ENCODE assay signal across 1 cellular context in the genomic region with DNA sequence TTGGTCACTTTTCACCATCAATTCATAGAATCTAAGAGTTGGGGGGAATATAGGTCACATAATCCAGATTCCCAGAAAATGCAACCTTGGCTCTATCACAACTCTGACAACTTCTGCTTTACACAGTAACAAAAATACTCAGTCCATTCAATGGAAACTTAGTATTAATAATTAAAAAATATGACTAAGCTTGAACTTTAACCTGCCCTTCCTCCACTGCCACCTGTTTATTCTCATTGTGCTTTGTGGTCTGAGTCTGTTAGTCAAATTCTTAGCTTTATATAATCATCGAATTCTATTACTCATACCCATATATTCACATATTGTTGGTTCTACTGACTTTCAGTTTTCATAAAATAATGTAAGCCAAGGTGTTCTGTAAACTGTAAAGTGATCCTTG.
TF ChIP-seq lines count a peak whose summit lies in the region.

No MANE protein-coding gene starts in this region.

TF ChIP-seq in GM23338, 12 proteins besides CTCF, POLR2A, EP300 and RAD21 (continued from another document):
- TF ChIP-seq, protein P1, sequence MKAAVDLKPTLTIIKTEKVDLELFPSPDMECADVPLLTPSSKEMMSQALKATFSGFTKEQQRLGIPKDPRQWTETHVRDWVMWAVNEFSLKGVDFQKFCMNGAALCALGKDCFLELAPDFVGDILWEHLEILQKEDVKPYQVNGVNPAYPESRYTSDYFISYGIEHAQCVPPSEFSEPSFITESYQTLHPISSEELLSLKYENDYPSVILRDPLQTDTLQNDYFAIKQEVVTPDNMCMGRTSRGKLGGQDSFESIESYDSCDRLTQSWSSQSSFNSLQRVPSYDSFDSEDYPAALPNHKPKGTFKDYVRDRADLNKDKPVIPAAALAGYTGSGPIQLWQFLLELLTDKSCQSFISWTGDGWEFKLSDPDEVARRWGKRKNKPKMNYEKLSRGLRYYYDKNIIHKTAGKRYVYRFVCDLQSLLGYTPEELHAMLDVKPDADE (IDR thresholded peaks at IDR 0.05) = no peak
- no peak for TF ChIP-seq EZH2 (IDR thresholded peaks at IDR 0.05; ENCODE audit: low read depth, unreplicated experiment)
- TF ChIP-seq EZH2phosphoT487 (IDR thresholded peaks at IDR 0.05; ENCODE audit: unreplicated experiment) = no peak
- no peak for TF ChIP-seq POLR2AphosphoS5 (IDR thresholded peaks at IDR 0.05; ENCODE audit: low read depth)
- TF ChIP-seq ZNF114 (CRISPR knock-in tag; IDR thresholded peaks at IDR 0.05) = no peak
- no peak for TF ChIP-seq STAT1 (IDR thresholded peaks at IDR 0.05; ENCODE audit: unreplicated experiment)
- TF ChIP-seq, protein P2, sequence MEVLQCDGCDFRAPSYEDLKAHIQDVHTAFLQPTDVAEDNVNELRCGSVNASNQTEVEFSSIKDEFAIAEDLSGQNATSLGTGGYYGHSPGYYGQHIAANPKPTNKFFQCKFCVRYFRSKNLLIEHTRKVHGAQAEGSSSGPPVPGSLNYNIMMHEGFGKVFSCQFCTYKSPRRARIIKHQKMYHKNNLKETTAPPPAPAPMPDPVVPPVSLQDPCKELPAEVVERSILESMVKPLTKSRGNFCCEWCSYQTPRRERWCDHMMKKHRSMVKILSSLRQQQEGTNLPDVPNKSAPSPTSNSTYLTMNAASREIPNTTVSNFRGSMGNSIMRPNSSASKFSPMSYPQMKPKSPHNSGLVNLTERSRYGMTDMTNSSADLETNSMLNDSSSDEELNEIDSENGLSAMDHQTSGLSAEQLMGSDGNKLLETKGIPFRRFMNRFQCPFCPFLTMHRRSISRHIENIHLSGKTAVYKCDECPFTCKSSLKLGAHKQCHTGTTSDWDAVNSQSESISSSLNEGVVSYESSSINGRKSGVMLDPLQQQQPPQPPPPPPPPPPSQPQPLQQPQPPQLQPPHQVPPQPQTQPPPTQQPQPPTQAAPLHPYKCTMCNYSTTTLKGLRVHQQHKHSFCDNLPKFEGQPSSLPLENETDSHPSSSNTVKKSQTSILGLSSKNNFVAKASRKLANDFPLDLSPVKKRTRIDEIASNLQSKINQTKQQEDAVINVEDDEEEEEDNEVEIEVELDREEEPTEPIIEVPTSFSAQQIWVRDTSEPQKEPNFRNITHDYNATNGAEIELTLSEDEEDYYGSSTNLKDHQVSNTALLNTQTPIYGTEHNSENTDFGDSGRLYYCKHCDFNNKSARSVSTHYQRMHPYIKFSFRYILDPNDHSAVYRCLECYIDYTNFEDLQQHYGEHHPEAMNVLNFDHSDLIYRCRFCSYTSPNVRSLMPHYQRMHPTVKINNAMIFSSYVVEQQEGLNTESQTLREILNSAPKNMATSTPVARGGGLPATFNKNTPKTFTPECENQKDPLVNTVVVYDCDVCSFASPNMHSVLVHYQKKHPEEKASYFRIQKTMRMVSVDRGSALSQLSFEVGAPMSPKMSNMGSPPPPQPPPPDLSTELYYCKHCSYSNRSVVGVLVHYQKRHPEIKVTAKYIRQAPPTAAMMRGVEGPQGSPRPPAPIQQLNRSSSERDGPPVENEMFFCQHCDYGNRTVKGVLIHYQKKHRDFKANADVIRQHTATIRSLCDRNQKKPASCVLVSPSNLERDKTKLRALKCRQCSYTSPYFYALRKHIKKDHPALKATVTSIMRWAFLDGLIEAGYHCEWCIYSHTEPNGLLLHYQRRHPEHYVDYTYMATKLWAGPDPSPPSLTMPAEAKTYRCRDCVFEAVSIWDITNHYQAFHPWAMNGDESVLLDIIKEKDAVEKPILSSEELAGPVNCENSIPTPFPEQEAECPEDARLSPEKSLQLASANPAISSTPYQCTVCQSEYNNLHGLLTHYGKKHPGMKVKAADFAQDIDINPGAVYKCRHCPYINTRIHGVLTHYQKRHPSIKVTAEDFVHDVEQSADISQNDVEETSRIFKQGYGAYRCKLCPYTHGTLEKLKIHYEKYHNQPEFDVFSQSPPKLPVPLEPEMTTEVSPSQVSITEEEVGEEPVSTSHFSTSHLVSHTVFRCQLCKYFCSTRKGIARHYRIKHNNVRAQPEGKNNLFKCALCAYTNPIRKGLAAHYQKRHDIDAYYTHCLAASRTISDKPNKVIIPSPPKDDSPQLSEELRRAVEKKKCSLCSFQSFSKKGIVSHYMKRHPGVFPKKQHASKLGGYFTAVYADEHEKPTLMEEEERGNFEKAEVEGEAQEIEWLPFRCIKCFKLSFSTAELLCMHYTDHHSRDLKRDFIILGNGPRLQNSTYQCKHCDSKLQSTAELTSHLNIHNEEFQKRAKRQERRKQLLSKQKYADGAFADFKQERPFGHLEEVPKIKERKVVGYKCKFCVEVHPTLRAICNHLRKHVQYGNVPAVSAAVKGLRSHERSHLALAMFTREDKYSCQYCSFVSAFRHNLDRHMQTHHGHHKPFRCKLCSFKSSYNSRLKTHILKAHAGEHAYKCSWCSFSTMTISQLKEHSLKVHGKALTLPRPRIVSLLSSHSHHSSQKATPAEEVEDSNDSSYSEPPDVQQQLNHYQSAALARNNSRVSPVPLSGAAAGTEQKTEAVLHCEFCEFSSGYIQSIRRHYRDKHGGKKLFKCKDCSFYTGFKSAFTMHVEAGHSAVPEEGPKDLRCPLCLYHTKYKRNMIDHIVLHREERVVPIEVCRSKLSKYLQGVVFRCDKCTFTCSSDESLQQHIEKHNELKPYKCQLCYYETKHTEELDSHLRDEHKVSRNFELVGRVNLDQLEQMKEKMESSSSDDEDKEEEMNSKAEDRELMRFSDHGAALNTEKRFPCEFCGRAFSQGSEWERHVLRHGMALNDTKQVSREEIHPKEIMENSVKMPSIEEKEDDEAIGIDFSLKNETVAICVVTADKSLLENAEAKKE (CRISPR knock-in tag; IDR thresholded peaks at IDR 0.05) = no peak
- TF ChIP-seq JUNB (IDR thresholded peaks at IDR 0.05; ENCODE audit: unreplicated experiment) = no peak
